Comparison of ENCODE assay signal across 2 cellular contexts in the genomic region with DNA sequence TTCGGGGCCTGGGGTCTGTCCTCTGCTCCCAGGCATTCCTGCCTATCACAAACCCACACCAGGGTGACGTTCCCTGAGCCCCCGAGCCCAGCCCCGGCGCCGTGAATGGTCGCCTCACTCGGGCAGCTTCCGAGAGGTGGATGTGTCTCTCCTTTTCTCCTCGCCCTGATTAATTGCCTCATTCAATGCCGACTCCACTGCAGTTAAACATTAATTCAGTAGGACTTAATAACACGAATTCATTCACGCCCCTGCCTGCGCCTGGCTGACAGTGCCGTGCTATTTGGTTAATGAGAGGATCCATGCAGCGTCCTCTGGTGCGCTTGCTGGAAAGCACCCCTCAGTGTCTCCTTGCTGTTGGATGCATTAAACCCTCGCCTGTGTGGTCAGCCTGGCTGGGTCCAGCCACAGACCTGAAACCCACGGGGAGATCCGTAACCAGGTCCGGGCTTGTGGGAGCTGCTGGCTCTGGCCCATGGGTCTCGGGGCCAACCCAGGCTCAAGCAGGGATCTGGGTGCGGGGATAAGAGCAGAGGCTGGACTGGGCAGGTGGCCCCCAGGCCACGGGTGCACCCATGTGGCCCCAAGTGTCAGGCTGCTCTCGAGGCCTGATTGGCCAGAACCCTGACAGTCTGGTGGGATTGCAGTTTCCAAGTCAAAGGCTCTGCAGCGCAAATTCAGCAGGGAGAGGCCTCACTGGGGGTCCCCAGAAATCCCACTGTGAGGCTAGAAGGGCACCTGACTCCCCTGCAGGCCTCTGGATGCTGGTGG.
TF ChIP-seq lines count a peak whose summit lies in the region.

No MANE protein-coding gene starts in this region.

TF ChIP-seq in IMR-90, 13 proteins besides CTCF, POLR2A, EP300 and RAD21:
- TF ChIP-seq, protein P1, sequence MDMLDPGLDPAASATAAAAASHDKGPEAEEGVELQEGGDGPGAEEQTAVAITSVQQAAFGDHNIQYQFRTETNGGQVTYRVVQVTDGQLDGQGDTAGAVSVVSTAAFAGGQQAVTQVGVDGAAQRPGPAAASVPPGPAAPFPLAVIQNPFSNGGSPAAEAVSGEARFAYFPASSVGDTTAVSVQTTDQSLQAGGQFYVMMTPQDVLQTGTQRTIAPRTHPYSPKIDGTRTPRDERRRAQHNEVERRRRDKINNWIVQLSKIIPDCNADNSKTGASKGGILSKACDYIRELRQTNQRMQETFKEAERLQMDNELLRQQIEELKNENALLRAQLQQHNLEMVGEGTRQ (IDR thresholded peaks at IDR 0.05; ENCODE audit: low read depth, low read length) = no peak
- TF ChIP-seq NFE2L2 (IDR thresholded peaks at IDR 0.05; ENCODE audit: low read depth, low read length) = no peak
- no peak for TF ChIP-seq RFX5 (IDR thresholded peaks at IDR 0.05; ENCODE audit: low read depth, low read length)
- TF ChIP-seq, protein P2, sequence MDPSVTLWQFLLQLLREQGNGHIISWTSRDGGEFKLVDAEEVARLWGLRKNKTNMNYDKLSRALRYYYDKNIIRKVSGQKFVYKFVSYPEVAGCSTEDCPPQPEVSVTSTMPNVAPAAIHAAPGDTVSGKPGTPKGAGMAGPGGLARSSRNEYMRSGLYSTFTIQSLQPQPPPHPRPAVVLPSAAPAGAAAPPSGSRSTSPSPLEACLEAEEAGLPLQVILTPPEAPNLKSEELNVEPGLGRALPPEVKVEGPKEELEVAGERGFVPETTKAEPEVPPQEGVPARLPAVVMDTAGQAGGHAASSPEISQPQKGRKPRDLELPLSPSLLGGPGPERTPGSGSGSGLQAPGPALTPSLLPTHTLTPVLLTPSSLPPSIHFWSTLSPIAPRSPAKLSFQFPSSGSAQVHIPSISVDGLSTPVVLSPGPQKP (IDR thresholded peaks at IDR 0.05; ENCODE audit: borderline replicate concordance, low read depth, low read length) = no peak
- TF ChIP-seq SMC3 (IDR thresholded peaks at IDR 0.05; ENCODE audit: low read depth, low read length) = no peak

TF ChIP-seq in neural cell, 6 proteins besides CTCF, POLR2A, EP300 and RAD21:
- TF ChIP-seq SMC3 (conservative IDR thresholded peaks at IDR 0.05; ENCODE audit: poor library complexity) (no peak), EZH2 (IDR thresholded peaks at IDR 0.05; ENCODE audit: borderline replicate concordance, insufficient read depth, low read length, poor library complexity, severe bottlenecking) (no peak), POLR2AphosphoS5 (IDR thresholded peaks at IDR 0.05) (no peak), TAF1 (IDR thresholded peaks at IDR 0.05; ENCODE audit: low read depth) (no peak), MXI1 (conservative IDR thresholded peaks at IDR 0.05; ENCODE audit: poor library complexity, severe bottlenecking) (no peak)
- TF ChIP-seq, protein P3, sequence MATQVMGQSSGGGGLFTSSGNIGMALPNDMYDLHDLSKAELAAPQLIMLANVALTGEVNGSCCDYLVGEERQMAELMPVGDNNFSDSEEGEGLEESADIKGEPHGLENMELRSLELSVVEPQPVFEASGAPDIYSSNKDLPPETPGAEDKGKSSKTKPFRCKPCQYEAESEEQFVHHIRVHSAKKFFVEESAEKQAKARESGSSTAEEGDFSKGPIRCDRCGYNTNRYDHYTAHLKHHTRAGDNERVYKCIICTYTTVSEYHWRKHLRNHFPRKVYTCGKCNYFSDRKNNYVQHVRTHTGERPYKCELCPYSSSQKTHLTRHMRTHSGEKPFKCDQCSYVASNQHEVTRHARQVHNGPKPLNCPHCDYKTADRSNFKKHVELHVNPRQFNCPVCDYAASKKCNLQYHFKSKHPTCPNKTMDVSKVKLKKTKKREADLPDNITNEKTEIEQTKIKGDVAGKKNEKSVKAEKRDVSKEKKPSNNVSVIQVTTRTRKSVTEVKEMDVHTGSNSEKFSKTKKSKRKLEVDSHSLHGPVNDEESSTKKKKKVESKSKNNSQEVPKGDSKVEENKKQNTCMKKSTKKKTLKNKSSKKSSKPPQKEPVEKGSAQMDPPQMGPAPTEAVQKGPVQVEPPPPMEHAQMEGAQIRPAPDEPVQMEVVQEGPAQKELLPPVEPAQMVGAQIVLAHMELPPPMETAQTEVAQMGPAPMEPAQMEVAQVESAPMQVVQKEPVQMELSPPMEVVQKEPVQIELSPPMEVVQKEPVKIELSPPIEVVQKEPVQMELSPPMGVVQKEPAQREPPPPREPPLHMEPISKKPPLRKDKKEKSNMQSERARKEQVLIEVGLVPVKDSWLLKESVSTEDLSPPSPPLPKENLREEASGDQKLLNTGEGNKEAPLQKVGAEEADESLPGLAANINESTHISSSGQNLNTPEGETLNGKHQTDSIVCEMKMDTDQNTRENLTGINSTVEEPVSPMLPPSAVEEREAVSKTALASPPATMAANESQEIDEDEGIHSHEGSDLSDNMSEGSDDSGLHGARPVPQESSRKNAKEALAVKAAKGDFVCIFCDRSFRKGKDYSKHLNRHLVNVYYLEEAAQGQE (IDR thresholded peaks at IDR 0.05; ENCODE audit: borderline replicate concordance) = no peak
